Comparison of ENCODE assay signal across 9 cellular contexts in the genomic region with DNA sequence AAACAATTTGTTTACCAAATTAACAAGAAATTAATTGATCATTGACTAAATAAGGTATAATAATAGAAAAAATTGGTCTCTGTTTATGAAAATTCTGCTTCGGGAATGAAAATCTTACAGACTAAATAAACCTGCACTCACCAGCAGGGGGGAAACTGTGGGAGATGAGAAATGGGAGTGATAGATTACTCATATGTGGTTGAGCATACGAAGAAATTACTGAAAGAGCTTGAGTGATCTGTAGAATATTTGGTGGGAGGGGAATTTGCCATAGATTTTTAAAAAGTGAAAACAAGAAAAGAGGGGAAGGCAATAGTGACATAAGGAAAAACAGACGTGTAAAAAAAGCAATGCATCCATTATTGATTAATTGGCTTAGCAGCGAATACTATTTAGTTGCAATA. TPM values are rescaled to one million over a fixed set of nuclear protein-coding genes. Genes with fewer than 3 reads are reported as not detected.
DNase-seq lines count a peak whose midpoint lies in the region; ATAC-seq, FAIRE-seq and TF ChIP-seq lines count a peak whose summit lies in the region.
"Had no signal": no experiment of that assay in that cellular context is flagged by ENCODE, and none has a peak within 500 bp of the region (broad histone marks: within the 10 kb centered on the region; RNA-seq: fewer than 3 reads in every experiment).

No MANE protein-coding gene starts in this region.

- no peaks in the 10 kb centered on the region for H3K36me3 ChIP-seq in effector memory CD4-positive, alpha-beta T cell (ENCODE audit: control insufficient read depth, insufficient read depth, low read length)
- H3K36me3 ChIP-seq in MM.1S (replicated peaks; ENCODE audit: insufficient read depth, low read length) (no peaks in the 10 kb centered on the region), kidney (ENCODE audit: control insufficient read depth in 1 of 2, insufficient read depth in 2 of 2, low read length in 2 of 2) (no peaks in the 10 kb centered on the region)

- DNase-seq in GM12892 (ENCODE audit: insufficient read length) (no peak), epithelial cell of proximal tubule (ENCODE audit: low read depth) (no peak), head of caudate nucleus (no peak), MM.1S (no peak), kidney (no peak)
- DNase-seq in effector memory CD4-positive, alpha-beta T cell: no peak
- DNase-seq: NCI-H1930 had no signal

- no peaks in the 10 kb centered on the region for H3K4me1 ChIP-seq in effector memory CD4-positive, alpha-beta T cell (ENCODE audit: control insufficient read depth, insufficient read depth, low read length, poor library complexity, severe bottlenecking)
- no peaks in the 10 kb centered on the region for H3K4me1 ChIP-seq in MM.1S (ENCODE audit: low read length)
- no peaks in the 10 kb centered on the region for H3K4me1 ChIP-seq in kidney (ENCODE audit: control insufficient read depth in 1 of 2, insufficient read depth in 1 of 2, low read depth in 1 of 2, low read length in 2 of 2)

- FAIRE-seq in GM12892 (lab: Jason Lieb, UNC) (peak; percentile 42), kidney (lab: Jason Lieb, UNC) (no peak)

- ATAC-seq in GM21381 (IDR thresholded peaks at IDR 0.05; ENCODE audit: unreplicated experiment) (peak; percentile 49), HG03520 (IDR thresholded peaks at IDR 0.05; ENCODE audit: unreplicated experiment) (peak; percentile 44)

- H3K9ac ChIP-seq in MM.1S (ENCODE audit: low read length) (no peak overlapping the region), kidney (ENCODE audit: low read length in 2 of 2) (no peak overlapping the region)

- TF ChIP-seq POLR2A in GM12892 (IDR thresholded peaks at IDR 0.05; ENCODE audit: low read depth, low read length): no peak

- no peak overlapping the region for H3K4me3 ChIP-seq in epithelial cell of proximal tubule (ENCODE audit: low read depth, low read length)
- no peak overlapping the region for H3K4me3 ChIP-seq in effector memory CD4-positive, alpha-beta T cell (ENCODE audit: insufficient read depth, low read depth, low read length, poor library complexity, severe bottlenecking)
- H3K4me3 ChIP-seq in MM.1S (ENCODE audit: low read length): no peak overlapping the region
- H3K4me3 ChIP-seq in kidney (ENCODE audit: low read length in 2 of 2): no peak overlapping the region

- H3K79me2 ChIP-seq in MM.1S (ENCODE audit: low read length): no peaks in the 10 kb centered on the region

- H3K9me3 ChIP-seq in effector memory CD4-positive, alpha-beta T cell (ENCODE audit: control insufficient read depth, low read length): no peaks in the 10 kb centered on the region
- H3K9me3 ChIP-seq in MM.1S (replicated peaks; ENCODE audit: insufficient read depth, low read length): no peaks in the 10 kb centered on the region
- no peaks in the 10 kb centered on the region for H3K9me3 ChIP-seq in kidney (ENCODE audit: control insufficient read depth in 1 of 2, low read length in 2 of 2)

- no peaks in the 10 kb centered on the region for H3F3A ChIP-seq in MM.1S (ENCODE audit: insufficient read depth, low read length)

- no peaks in the 10 kb centered on the region for H3K27me3 ChIP-seq in effector memory CD4-positive, alpha-beta T cell (replicated peaks; ENCODE audit: control insufficient read depth, insufficient read depth, low read length, poor library complexity, severe bottlenecking)
- H3K27me3 ChIP-seq in MM.1S (replicated peaks; ENCODE audit: insufficient read depth, low read length): no peaks in the 10 kb centered on the region

- no peaks in the 10 kb centered on the region for H4K20me1 ChIP-seq in MM.1S (ENCODE audit: insufficient read depth, low read length)

- H3K9me2 ChIP-seq in MM.1S (replicated peaks; ENCODE audit: insufficient read depth, low read length): no peaks in the 10 kb centered on the region

- H2AFZ ChIP-seq in MM.1S (ENCODE audit: low read length): no peak overlapping the region

- TF ChIP-seq CTCF in epithelial cell of proximal tubule (conservative IDR thresholded peaks at IDR 0.05; ENCODE audit: low read depth, low read length) (peak; percentile 40), MM.1S (IDR thresholded peaks at IDR 0.05; ENCODE audit: low read length) (no peak), kidney (IDR thresholded peaks at IDR 0.05; ENCODE audit: borderline replicate concordance, extremely low read depth, insufficient read depth) (no peak)

- intact Hi-C loops in head of caudate nucleus (cut with DNase I) (no loop called here), kidney (cut with DNase I) (no loop called here)

- no peak overlapping the region for H3K4me2 ChIP-seq in MM.1S (ENCODE audit: low read depth, low read length)

- no peak overlapping the region for H3K27ac ChIP-seq in effector memory CD4-positive, alpha-beta T cell (ENCODE audit: insufficient read depth, low read length, poor library complexity, severe bottlenecking)
- H3K27ac ChIP-seq in MM.1S (ENCODE audit: low read length) (no peak overlapping the region), kidney (ENCODE audit: low read depth in 2 of 2, low read length in 2 of 2) (no peak overlapping the region)

RNA-seq across cellular contexts. Expression of gene HMSD, which starts 2.2 kb away (rescaled TPM):
- 27.3 TPM for polyA plus RNA-seq in GM12892 (2012; ENCODE audit: missing spikeins)
- total RNA-seq in epithelial cell of proximal tubule (0.29 and 1.5 TPM in 2 replicates), kidney (1.4 TPM)
- polyA plus RNA-seq in kidney (ENCODE audit: insufficient read depth, low read depth, low replicate concordance): not detected

RNA-seq across cellular contexts. Expression of gene SERPINB8, which starts 18.6 kb away (rescaled TPM):
- 10.7 TPM for polyA plus RNA-seq in GM12892 (2012; ENCODE audit: missing spikeins)
- 11.5 and 12.7 TPM in 2 replicates for total RNA-seq in epithelial cell of proximal tubule
- 18.1 TPM for total RNA-seq in kidney
- polyA plus RNA-seq in kidney (ENCODE audit: insufficient read depth, low read depth, low replicate concordance): 1.9 TPM

RNA-seq across cellular contexts. Expression of gene SERPINB10, which starts 43.5 kb away (rescaled TPM):
- 14.2 TPM for polyA plus RNA-seq in GM12892 (2012; ENCODE audit: missing spikeins)
- total RNA-seq in epithelial cell of proximal tubule: 0.98 TPM in 1 of 2 replicates, not detected in the other
- not detected for total RNA-seq in kidney
- not detected for polyA plus RNA-seq in kidney (ENCODE audit: insufficient read depth, low read depth, low replicate concordance)
